In the genomic region with DNA sequence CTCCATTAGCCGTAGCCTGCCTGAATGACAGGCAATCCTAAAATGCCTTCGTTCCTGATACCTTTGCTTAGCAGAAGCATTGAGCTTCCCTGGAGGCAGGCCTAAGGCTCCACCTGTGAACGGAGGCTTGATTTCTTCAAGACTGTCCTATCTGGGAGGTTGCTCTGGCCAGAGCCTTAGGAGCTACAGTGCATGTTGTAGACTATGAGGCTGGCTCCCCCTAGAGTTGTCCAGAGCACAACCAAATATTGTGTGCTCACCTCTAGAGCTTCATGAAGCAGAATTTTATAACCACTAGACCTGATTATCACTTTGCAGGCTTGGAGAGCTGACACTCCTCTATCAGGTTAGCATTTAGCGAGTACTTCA, we compare ENCODE assay signal across 12 cellular contexts.
DNase-seq lines count a peak whose midpoint lies in the region; ATAC-seq and TF ChIP-seq lines count a peak whose summit lies in the region.
"Had no signal": no experiment of that assay in that cellular context is flagged by ENCODE, and none has a peak within 500 bp of the region (broad histone marks: within the 10 kb centered on the region; RNA-seq: fewer than 3 reads in every experiment).

No MANE protein-coding gene starts in this region.

- ATAC-seq in RWPE2 (ENCODE audit: low read depth) (peak; percentile 63; the same call in 2 of the 3 replicates), right cardiac atrium (peak; percentile 74 to 81), GM21381 (IDR thresholded peaks at IDR 0.05; ENCODE audit: unreplicated experiment) (no peak), GM21447 (IDR thresholded peaks at IDR 0.05; ENCODE audit: unreplicated experiment) (no peak), T-helper 17 cell (no peak)

- H3K4me3 ChIP-seq in RWPE2 (ENCODE audit: severe bottlenecking) (no peak overlapping the region), right cardiac atrium (ENCODE audit: low read length) (no peak overlapping the region), sigmoid colon (no peak overlapping the region), lower leg skin (ENCODE audit: low read depth, poor library complexity, severe bottlenecking) (no peak overlapping the region)

- TF ChIP-seq EP300 in sigmoid colon (IDR thresholded peaks at IDR 0.05): no peak

- H3K27me3 ChIP-seq in RWPE2 (ENCODE audit: insufficient read depth, poor library complexity, severe bottlenecking) (no peaks in the 10 kb centered on the region), right cardiac atrium (ENCODE audit: control insufficient read depth, insufficient read depth) (no peaks in the 10 kb centered on the region), sigmoid colon (no peaks in the 10 kb centered on the region)

- H3K27ac ChIP-seq in RWPE2 (ENCODE audit: poor library complexity, severe bottlenecking) (no peak overlapping the region), right cardiac atrium (ENCODE audit: low read length) (peak overlapping the region; percentile 44), sigmoid colon (peak overlapping the region in 3 of 4 donors; percentile 39 to 45 (median 39))

- H3K9me3 ChIP-seq in RWPE2 (ENCODE audit: severe bottlenecking) (no peaks in the 10 kb centered on the region), right cardiac atrium (ENCODE audit: control insufficient read depth, low read length) (no peaks in the 10 kb centered on the region), sigmoid colon (no peaks in the 10 kb centered on the region), T-helper 17 cell (ENCODE audit: control insufficient read depth, low read length, poor library complexity, severe bottlenecking) (no peaks in the 10 kb centered on the region)

- H3K27me3 Mint-ChIP-seq in T-helper 17 cell: peaks cover 10% of the 10 kb centered on the region

- intact Hi-C loops in right cardiac atrium (cut with DNase I) (no loop called here), sigmoid colon (cut with DNase I) (no loop called here), lower leg skin (cut with DNase I; ENCODE audit: low total_unique reads) (no loop called here)

- TF ChIP-seq CTCF in RWPE2 (IDR thresholded peaks at IDR 0.05; ENCODE audit: poor library complexity, severe bottlenecking) (peak; percentile 49), sigmoid colon (IDR thresholded peaks at IDR 0.05) (no peak), lower leg skin (IDR thresholded peaks at IDR 0.05) (no peak)

- H3K27ac Mint-ChIP-seq in T-helper 17 cell: no peak overlapping the region

- DNase-seq in H4 (ENCODE audit: low spot score) (peak; percentile 16), RWPE2 (ENCODE audit: low spot score) (no peak), right cardiac atrium (no peak), sigmoid colon (no peak), lower leg skin (ENCODE audit: low spot score in 2 of 2) (no peak), T-helper 17 cell (no peak)
- DNase-seq: activated effector memory CD4-positive, alpha-beta T cell treated with Interleukin-2 at 50 U/mL for 16 hours; midbrain; NCI-H2107; stimulated activated CD4-positive, alpha-beta T cell treated with anti-CD3 and anti-CD28 coated beads, Interleukin-1b, Interleukin-23, amount 100 ng/mL, for 48 hours had no signal

- no peak overlapping the region for H3K4me3 Mint-ChIP-seq in T-helper 17 cell

- H3K36me3 Mint-ChIP-seq in T-helper 17 cell (ENCODE audit: low read depth): no peaks in the 10 kb centered on the region

- no peaks in the 10 kb centered on the region for H3K36me3 ChIP-seq in RWPE2 (ENCODE audit: low read depth)
- no peaks in the 10 kb centered on the region for H3K36me3 ChIP-seq in sigmoid colon

- WGBS in right cardiac atrium: 74% methylated on average over 4 of the region's 4 CpGs
- WGBS in sigmoid colon, 2 donors: 74 to 85% methylated on average over 4 of the region's 4 CpGs
- 76 to 84% methylated on average over 4 of the region's 4 CpGs for WGBS in lower leg skin, 2 donors

- H3K4me1 ChIP-seq in RWPE2 (ENCODE audit: insufficient read depth, poor library complexity, severe bottlenecking) (no peaks in the 10 kb centered on the region), right cardiac atrium (ENCODE audit: control insufficient read depth, insufficient read depth, low read length) (peaks cover 6% of the 10 kb centered on the region), sigmoid colon (peaks cover 0 to 16% (median 0%) of the 10 kb centered on the region in 4 donors)

- TF ChIP-seq POLR2A in sigmoid colon (IDR thresholded peaks at IDR 0.05) (no peak), lower leg skin (IDR thresholded peaks at IDR 0.05) (no peak)

- no peaks in the 10 kb centered on the region for H3K4me1 Mint-ChIP-seq in T-helper 17 cell

Comparison
In these comparisons a context has a peak if more than half of its experiments do, and no peak if none do; other contexts are left out.
1. ATAC-seq: peak in RWPE2 (single experiment) and right cardiac atrium (2 of 2); none in GM21381 (single experiment), GM21447 (single experiment) and T-helper 17 cell (single experiment).